In the genomic region with DNA sequence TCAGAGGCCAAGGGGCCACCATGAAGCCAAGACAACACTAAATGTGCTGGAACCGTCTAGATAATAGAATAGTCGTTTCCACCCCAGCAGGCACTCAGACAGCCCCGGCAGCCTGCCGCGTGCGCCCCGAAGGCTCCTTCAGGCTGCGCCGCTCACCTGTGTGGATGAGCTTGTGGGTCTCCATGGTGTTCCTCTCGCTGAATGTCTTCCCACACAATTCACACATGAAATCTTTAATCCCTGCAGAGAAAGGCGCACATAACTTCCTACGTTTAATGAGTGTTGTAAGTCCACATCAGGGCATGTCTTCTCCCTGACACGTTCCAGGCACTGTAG, we compare ENCODE assay signal across 35 cellular contexts. TPM values are rescaled to one million over a fixed set of nuclear protein-coding genes. Genes with fewer than 3 reads are reported as not detected.
"Had no signal": no experiment of that assay in that cellular context is flagged by ENCODE, and none has a peak within 500 bp of the region (broad histone marks: within the 10 kb centered on the region; RNA-seq: fewer than 3 reads in every experiment).

No MANE protein-coding gene starts in this region.

- H3K4me3 ChIP-seq: adrenal gland, body of pancreas, esophagus squamous epithelium, gastroesophageal sphincter, heart right ventricle had no signal

- H3K27ac ChIP-seq: adrenal gland, body of pancreas, epithelial cell of prostate, esophagus squamous epithelium, gastroesophageal sphincter, heart right ventricle, WERI-Rb-1 had no signal

- H3K4me1 Mint-ChIP-seq: activated B cell treated with CpG ODN at 0.5 μM for 24 hours; activated naive CD4-positive, alpha-beta T cell treated with anti-CD3 and anti-CD28 coated beads, Interleukin-2, amount 10 ng/mL, durations not matched to agents 7 days and 5 days had no signal

- H3K4me3 Mint-ChIP-seq: activated B cell treated with CpG ODN at 0.5 μM for 24 hours; activated CD8-positive, alpha-beta memory T cell treated with anti-CD3 and anti-CD28 coated beads, Interleukin-2, amount 10 ng/mL, durations not matched to agents 7 days and 5 days; activated CD8-positive, alpha-beta T cell treated with anti-CD3 and anti-CD28 coated beads for 36 hours; activated naive CD4-positive, alpha-beta T cell treated with anti-CD3 and anti-CD28 coated beads, Interleukin-2, amount 10 ng/mL, durations not matched to agents 7 days and 5 days; activated T-helper 1 cell treated with anti-CD3 and anti-CD28 coated beads, Interleukin-12 subunit alpha, Interleukin-12 subunit beta, Interleukin-2, Interleukin-4 antibody, amounts not matched to agents 30 ng/mL and 10 ng/mL and 1 ng/mL, durations not matched to agents 14 hours and 24 hours and 36 hours; T-cell; T-helper 1 cell treated with Interleukin-12 subunit alpha and Interleukin-12 subunit beta and Interleukin-4 antibody, amounts not matched to agents 30 μg/mL and 1 μg/mL, for 36 hours; T-helper 2 cell treated with Interferon-gamma antibody and Interleukin-4, amounts not matched to agents 5 μg/mL and 100 μg/mL, for 36 hours had no signal

- H3K27me3 ChIP-seq: adrenal gland, body of pancreas, esophagus squamous epithelium, gastroesophageal sphincter, heart right ventricle had no signal

- H3K27me3 Mint-ChIP-seq: activated B cell treated with CpG ODN at 0.5 μM for 24 hours; activated CD8-positive, alpha-beta memory T cell treated with anti-CD3 and anti-CD28 coated beads, Interleukin-2, amount 10 ng/mL, durations not matched to agents 7 days and 5 days; activated CD8-positive, alpha-beta T cell treated with anti-CD3 and anti-CD28 coated beads for 36 hours; activated naive CD4-positive, alpha-beta T cell treated with anti-CD3 and anti-CD28 coated beads, Interleukin-2, amount 10 ng/mL, durations not matched to agents 7 days and 5 days; T-cell had no signal

- H3K9me3 ChIP-seq: adrenal gland, body of pancreas, esophagus squamous epithelium, gastroesophageal sphincter, heart right ventricle had no signal

- ATAC-seq: activated CD4-positive, CD25-positive, alpha-beta regulatory T cell treated with anti-CD3 and anti-CD28 coated beads, Interleukin-2, amount 50 U/mL, for 24 hours; activated CD8-positive, alpha-beta memory T cell treated with anti-CD3 and anti-CD28 coated beads, Interleukin-2, amount 10 ng/mL, durations not matched to agents 7 days and 5 days; activated CD8-positive, alpha-beta T cell treated with anti-CD3 and anti-CD28 coated beads for 36 hours; activated naive CD4-positive, alpha-beta T cell treated with anti-CD3 and anti-CD28 coated beads, Interleukin-2, amount 50 U/mL, for 72 hours; body of pancreas; gastroesophageal sphincter; heart right ventricle; T-cell had no signal

- H3K9me3 Mint-ChIP-seq: activated B cell treated with CpG ODN at 0.5 μM for 24 hours had no signal

- H3K27ac Mint-ChIP-seq: activated B cell treated with CpG ODN at 0.5 μM for 24 hours; activated CD8-positive, alpha-beta memory T cell treated with anti-CD3 and anti-CD28 coated beads, Interleukin-2, amount 10 ng/mL, durations not matched to agents 7 days and 5 days; activated CD8-positive, alpha-beta T cell treated with anti-CD3 and anti-CD28 coated beads for 36 hours; activated naive CD4-positive, alpha-beta T cell treated with anti-CD3 and anti-CD28 coated beads, Interleukin-2, amount 10 ng/mL, durations not matched to agents 7 days and 5 days; activated naive CD4-positive, alpha-beta T cell treated with anti-CD3 and anti-CD28 coated beads, Interleukin-2, amount 50 U/mL, for 72 hours; T-cell; T-helper 1 cell treated with Interleukin-12 subunit alpha and Interleukin-12 subunit beta and Interleukin-4 antibody, amounts not matched to agents 30 μg/mL and 1 μg/mL, for 36 hours; T-helper 2 cell treated with Interferon-gamma antibody and Interleukin-4, amounts not matched to agents 5 μg/mL and 100 μg/mL, for 36 hours had no signal

- H3K4me1 ChIP-seq: adrenal gland, body of pancreas, esophagus squamous epithelium, gastroesophageal sphincter, heart right ventricle had no signal

- DNase-seq: activated B cell treated with CpG ODN at 0.5 μM for 24 hours; activated CD4-positive, alpha-beta T cell treated with anti-CD3 and anti-CD28 coated beads for 48 hours; activated CD4-positive, alpha-beta T cell treated with anti-CD3 and anti-CD28 coated beads, Interleukin-2, amount 50 U/mL, for 1 hour; activated CD4-positive, alpha-beta T cell treated with anti-CD3 and anti-CD28 coated beads, Interleukin-2, amount 50 U/mL, for 48 hours; activated CD8-positive, alpha-beta memory T cell treated with anti-CD3 and anti-CD28 coated beads, Interleukin-2, amount 10 ng/mL, durations not matched to agents 7 days and 5 days; activated CD8-positive, alpha-beta memory T cell treated with anti-CD3 and anti-CD28 coated beads, Interleukin-2, amount 50 U/mL, for 4 hours; activated CD8-positive, alpha-beta T cell treated with anti-CD3 and anti-CD28 coated beads for 36 hours; activated gamma-delta T cell; activated naive CD4-positive, alpha-beta T cell; activated naive CD4-positive, alpha-beta T cell treated with anti-CD3 and anti-CD28 coated beads, Interleukin-2, amount 10 ng/mL, durations not matched to agents 7 days and 5 days; activated T-cell treated with anti-CD3 and anti-CD28 coated beads, Interleukin-2, amount 50 U/mL, for 1 hour; activated T-cell treated with anti-CD3 and anti-CD28 coated beads, Interleukin-2, amount 50 U/mL, for 48 hours; adrenal gland; amygdala; aorta; body of pancreas; cortex of kidney; dermis blood vessel endothelial cell; effector CD4-positive, alpha-beta T cell; esophagus squamous epithelium; foreskin melanocyte; heart right ventricle; T-cell; T1000; WERI-Rb-1 had no signal

RNA-seq across cellular contexts. Expression of gene RIPK4, which starts 43.7 kb away (rescaled TPM):
- total RNA-seq: activated CD8-positive, alpha-beta memory T cell treated with anti-CD3 and anti-CD28 coated beads, Interleukin-2, amount 10 ng/mL, durations not matched to agents 7 days and 5 days; activated T-helper 1 cell treated with anti-CD3 and anti-CD28 coated beads, Interleukin-12 subunit alpha, Interleukin-12 subunit beta, Interleukin-2, Interleukin-4 antibody, amounts not matched to agents 30 ng/mL and 10 ng/mL and 1 ng/mL, durations not matched to agents 14 hours and 24 hours and 36 hours; endothelial cell of umbilical vein; fibroblast of villous mesenchyme had no signal
- polyA plus RNA-seq: endothelial cell of umbilical vein, fibroblast of lung had no signal
